In the genomic region with DNA sequence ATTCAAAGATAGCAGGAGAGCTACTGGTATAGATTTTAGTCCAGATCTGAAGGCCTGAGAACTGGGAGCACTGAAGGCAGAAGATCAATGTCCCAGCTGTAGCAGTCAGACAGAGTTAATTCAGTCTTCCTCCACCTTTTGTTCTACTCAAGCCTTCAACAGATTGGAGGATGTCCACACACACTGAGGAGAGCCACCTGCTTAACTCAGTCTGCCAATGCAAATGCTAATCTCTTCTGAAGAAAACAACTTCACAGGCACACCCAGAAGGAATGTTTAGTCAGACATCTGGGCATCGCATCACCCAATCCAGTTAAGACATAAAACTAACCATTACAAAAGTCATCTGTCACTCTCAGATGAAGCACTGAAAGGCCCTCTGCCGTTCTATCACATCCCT, we compare ENCODE assay signal across 18 cellular contexts.
"Had no signal": no experiment of that assay in that cellular context is flagged by ENCODE, and none has a peak within 500 bp of the region (broad histone marks: within the 10 kb centered on the region; RNA-seq: fewer than 3 reads in every experiment).

No MANE protein-coding gene starts in this region.

- H3K36me3 ChIP-seq: neutrophil, right lobe of liver, tibial artery, upper lobe of left lung, vagina had no signal

- H3K4me3 ChIP-seq: psoas muscle, right lobe of liver, tibial artery, upper lobe of left lung, vagina had no signal

- H3K4me1 ChIP-seq: psoas muscle, right lobe of liver, tibial artery, upper lobe of left lung had no signal

- H3K9me3 ChIP-seq: neutrophil, psoas muscle, right lobe of liver, tibial artery, upper lobe of left lung, vagina had no signal

- ATAC-seq: effector memory CD8-positive, alpha-beta T cell; psoas muscle; right lobe of liver; stimulated activated naive CD8-positive, alpha-beta T cell treated with anti-CD3 and anti-CD28 coated beads, Interleukin-15, Interleukin-2, amounts not matched to agents 100 U/mL and 50 U/mL, for 24 hours had no signal

- DNase-seq: effector memory CD8-positive, alpha-beta T cell; foreskin melanocyte; kidney; left cardiac atrium; mesendoderm; naive B cell; psoas muscle; retina; right lobe of liver; stimulated activated CD4-positive, alpha-beta T cell treated with anti-CD3 and anti-CD28 coated beads, Interleukin-4, amount 100 ng/mL, for 1 hour; stimulated activated CD8-positive, alpha-beta memory T cell treated with anti-CD3 and anti-CD28 coated beads, Interleukin-4, amount 100 ng/mL, for 48 hours; stimulated activated naive CD8-positive, alpha-beta T cell treated with anti-CD3 and anti-CD28 coated beads, Interleukin-15, Interleukin-2, amounts not matched to agents 100 U/mL and 50 U/mL, for 24 hours; tibial artery; upper lobe of left lung had no signal

- H3K4me1 Mint-ChIP-seq: naive B cell; stimulated activated effector memory CD8-positive, alpha-beta T cell treated with anti-CD3 and anti-CD28 coated beads, Interleukin-12 subunit alpha, Interleukin-12 subunit beta, amount 100 ng/mL, for 72 hours had no signal

- H3K27ac ChIP-seq: neutrophil, psoas muscle, right lobe of liver, tibial artery, upper lobe of left lung, vagina had no signal

- H3K27ac Mint-ChIP-seq: effector memory CD8-positive, alpha-beta T cell; naive B cell; nephron; stimulated activated effector memory CD8-positive, alpha-beta T cell treated with anti-CD3 and anti-CD28 coated beads, Interleukin-12 subunit alpha, Interleukin-12 subunit beta, amount 100 ng/mL, for 72 hours had no signal

- H3K9me3 Mint-ChIP-seq: nephron; stimulated activated effector memory CD8-positive, alpha-beta T cell treated with anti-CD3 and anti-CD28 coated beads, Interleukin-12 subunit alpha, Interleukin-12 subunit beta, amount 100 ng/mL, for 72 hours had no signal

- H3K4me3 Mint-ChIP-seq: effector memory CD8-positive, alpha-beta T cell; naive B cell; nephron; stimulated activated effector memory CD8-positive, alpha-beta T cell treated with anti-CD3 and anti-CD28 coated beads, Interleukin-12 subunit alpha, Interleukin-12 subunit beta, amount 100 ng/mL, for 72 hours had no signal

- H3K27me3 ChIP-seq: neutrophil, right lobe of liver, tibial artery, upper lobe of left lung, vagina had no signal

- H3K36me3 Mint-ChIP-seq: naive B cell; stimulated activated effector memory CD8-positive, alpha-beta T cell treated with anti-CD3 and anti-CD28 coated beads, Interleukin-12 subunit alpha, Interleukin-12 subunit beta, amount 100 ng/mL, for 72 hours had no signal
